14 cellular contexts compared by ENCODE assay signal in the genomic region with DNA sequence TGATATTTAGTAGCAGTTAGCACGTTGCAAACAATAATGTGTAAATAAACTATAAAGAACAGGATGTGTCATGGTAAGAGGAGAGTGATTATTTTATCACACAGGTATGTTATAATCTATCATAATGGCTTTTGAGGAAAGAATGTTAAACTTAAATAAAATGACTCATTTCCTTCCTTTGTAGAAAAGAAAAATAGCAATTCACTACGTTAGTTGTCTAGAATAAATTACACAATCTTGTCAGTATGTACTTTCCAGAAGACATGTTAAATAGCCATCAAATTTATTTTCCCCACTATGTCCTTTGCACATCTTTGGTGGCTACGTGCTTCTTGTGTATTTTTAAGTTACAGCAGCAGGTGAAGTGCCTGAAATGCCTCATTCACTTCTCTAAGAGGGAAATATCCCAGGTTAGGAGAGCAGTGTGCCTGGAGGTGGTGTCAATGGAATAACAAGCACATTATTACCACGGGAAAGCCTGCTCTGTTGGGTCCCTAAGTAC.
A peak's percentile ranks its signal among the peaks of the same experiment; 100 is the strongest.
DNase-seq lines count a peak whose midpoint lies in the region; ATAC-seq and TF ChIP-seq lines count a peak whose summit lies in the region.
"Had no signal": no experiment of that assay in that cellular context is flagged by ENCODE, and none has a peak within 500 bp of the region (broad histone marks: within the 10 kb centered on the region; RNA-seq: fewer than 3 reads in every experiment).

No MANE protein-coding gene starts in this region.

- H3K36me3 ChIP-seq in adipocyte (ENCODE audit: control insufficient read depth, insufficient read depth, low read length, severe bottlenecking): no peaks in the 10 kb centered on the region

- no peak overlapping the region for H3K4me3 ChIP-seq in adipocyte (ENCODE audit: low read length)

- DNase-seq in Caki2 (ENCODE audit: low read depth) (peak; percentile 52), adipocyte (ENCODE audit: low read depth) (peak; percentile 40), iPS-NIHi11 (ENCODE audit: low spot score) (peak; percentile 14), NCI-H82 (lab: John Stamatoyannopoulos, UW) (no peak)
- DNase-seq: activated CD4-positive, alpha-beta T cell treated with anti-CD3 and anti-CD28 coated beads, Interleukin-2, amount 50 U/mL, for 48 hours; central memory CD4-positive, alpha-beta T cell; immature natural killer cell; stimulated activated CD4-positive, alpha-beta T cell treated with anti-CD3 and anti-CD28 coated beads, Interleukin-2, amount 100 ng/mL, for 48 hours had no signal

- ATAC-seq in GM18519 (IDR thresholded peaks at IDR 0.05; ENCODE audit: low FRiP score, unreplicated experiment): no peak
- no peak for ATAC-seq in HG03520 (IDR thresholded peaks at IDR 0.05; ENCODE audit: unreplicated experiment)
- no peak for ATAC-seq in HG03378 (IDR thresholded peaks at IDR 0.05; ENCODE audit: unreplicated experiment)
- ATAC-seq: stimulated activated memory B cell treated with anti-CD40 and anti-IgM and Interleukin-4, amounts not matched to agents 10 μg/mL and 1 μg/mL and 100 μg/mL, for 72 hours had no signal

- in situ Hi-C loops in Caki2 (cut with HindIII; ENCODE audit: low pct_unique_long_range_greater_than_20kb, low sequenced_read_pairs): no loop called here

- H3K4me1 ChIP-seq in adipocyte (ENCODE audit: control insufficient read depth, insufficient read depth, low read length): peaks cover 6% of the 10 kb centered on the region

- peak; percentile 97 for TF ChIP-seq EP300 in Ishikawa (IDR thresholded peaks at IDR 0.05; ENCODE audit: borderline replicate concordance)

- H3K9ac ChIP-seq in adipocyte (ENCODE audit: low read length): no peak overlapping the region
- H3K9ac ChIP-seq: KMS-11 had no signal

- H3K27me3 ChIP-seq in adipocyte (replicated peaks; ENCODE audit: control insufficient read depth, insufficient read depth, low read length): no peaks in the 10 kb centered on the region

- no peak for TF ChIP-seq RAD21 in Ishikawa (IDR thresholded peaks at IDR 0.05; ENCODE audit: low read depth)

- no peaks in the 10 kb centered on the region for H3K9me3 ChIP-seq in adipocyte (ENCODE audit: control insufficient read depth, low read length)

TF ChIP-seq in Ishikawa, 13 proteins besides CTCF, POLR2A, EP300 and RAD21:
- TF ChIP-seq TAF1 (IDR thresholded peaks at IDR 0.05; ENCODE audit: low read depth) (no peak), FOXM1 (IDR thresholded peaks at IDR 0.05; ENCODE audit: borderline replicate concordance, low read depth) (peak; percentile 99), CREB1 (IDR thresholded peaks at IDR 0.05; ENCODE audit: low read depth) (0 out of 2 replicates have a peak, but pooled peaks have one; percentile 8), YY1 (IDR thresholded peaks at IDR 0.05; ENCODE audit: low read depth) (no peak), EGR1 (IDR thresholded peaks at IDR 0.05) (no peak), CEBPB (IDR thresholded peaks at IDR 0.05) (peak; percentile 71), ZBTB7A (IDR thresholded peaks at IDR 0.05; ENCODE audit: low read depth) (no peak), TCF12 (IDR thresholded peaks at IDR 0.05; ENCODE audit: low read depth) (peak; percentile 78; the same call in 1 of the 2 replicates), NFIC (IDR thresholded peaks at IDR 0.05) (peak; percentile 92), TEAD4 (IDR thresholded peaks at IDR 0.05) (peak; percentile 88)
- TF ChIP-seq, protein P1, sequence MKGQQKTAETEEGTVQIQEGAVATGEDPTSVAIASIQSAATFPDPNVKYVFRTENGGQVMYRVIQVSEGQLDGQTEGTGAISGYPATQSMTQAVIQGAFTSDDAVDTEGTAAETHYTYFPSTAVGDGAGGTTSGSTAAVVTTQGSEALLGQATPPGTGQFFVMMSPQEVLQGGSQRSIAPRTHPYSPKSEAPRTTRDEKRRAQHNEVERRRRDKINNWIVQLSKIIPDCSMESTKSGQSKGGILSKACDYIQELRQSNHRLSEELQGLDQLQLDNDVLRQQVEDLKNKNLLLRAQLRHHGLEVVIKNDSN (IDR thresholded peaks at IDR 0.05): no peak
- TF ChIP-seq, protein P2, sequence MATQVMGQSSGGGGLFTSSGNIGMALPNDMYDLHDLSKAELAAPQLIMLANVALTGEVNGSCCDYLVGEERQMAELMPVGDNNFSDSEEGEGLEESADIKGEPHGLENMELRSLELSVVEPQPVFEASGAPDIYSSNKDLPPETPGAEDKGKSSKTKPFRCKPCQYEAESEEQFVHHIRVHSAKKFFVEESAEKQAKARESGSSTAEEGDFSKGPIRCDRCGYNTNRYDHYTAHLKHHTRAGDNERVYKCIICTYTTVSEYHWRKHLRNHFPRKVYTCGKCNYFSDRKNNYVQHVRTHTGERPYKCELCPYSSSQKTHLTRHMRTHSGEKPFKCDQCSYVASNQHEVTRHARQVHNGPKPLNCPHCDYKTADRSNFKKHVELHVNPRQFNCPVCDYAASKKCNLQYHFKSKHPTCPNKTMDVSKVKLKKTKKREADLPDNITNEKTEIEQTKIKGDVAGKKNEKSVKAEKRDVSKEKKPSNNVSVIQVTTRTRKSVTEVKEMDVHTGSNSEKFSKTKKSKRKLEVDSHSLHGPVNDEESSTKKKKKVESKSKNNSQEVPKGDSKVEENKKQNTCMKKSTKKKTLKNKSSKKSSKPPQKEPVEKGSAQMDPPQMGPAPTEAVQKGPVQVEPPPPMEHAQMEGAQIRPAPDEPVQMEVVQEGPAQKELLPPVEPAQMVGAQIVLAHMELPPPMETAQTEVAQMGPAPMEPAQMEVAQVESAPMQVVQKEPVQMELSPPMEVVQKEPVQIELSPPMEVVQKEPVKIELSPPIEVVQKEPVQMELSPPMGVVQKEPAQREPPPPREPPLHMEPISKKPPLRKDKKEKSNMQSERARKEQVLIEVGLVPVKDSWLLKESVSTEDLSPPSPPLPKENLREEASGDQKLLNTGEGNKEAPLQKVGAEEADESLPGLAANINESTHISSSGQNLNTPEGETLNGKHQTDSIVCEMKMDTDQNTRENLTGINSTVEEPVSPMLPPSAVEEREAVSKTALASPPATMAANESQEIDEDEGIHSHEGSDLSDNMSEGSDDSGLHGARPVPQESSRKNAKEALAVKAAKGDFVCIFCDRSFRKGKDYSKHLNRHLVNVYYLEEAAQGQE (IDR thresholded peaks at IDR 0.05; ENCODE audit: low read depth): no peak
- TF ChIP-seq, protein P3, sequence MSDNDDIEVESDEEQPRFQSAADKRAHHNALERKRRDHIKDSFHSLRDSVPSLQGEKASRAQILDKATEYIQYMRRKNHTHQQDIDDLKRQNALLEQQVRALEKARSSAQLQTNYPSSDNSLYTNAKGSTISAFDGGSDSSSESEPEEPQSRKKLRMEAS (IDR thresholded peaks at IDR 0.05): no peak; the same call in 1 of the 2 replicates
